In genomic region chr2:196170202-196170680, GRCh38 we compare ENCODE assay signal across 8 cellular contexts. TPM values are rescaled to one million over a fixed set of nuclear protein-coding genes. Genes with fewer than 3 reads are reported as not detected.
DNase-seq lines count a peak whose midpoint lies in the region; ATAC-seq and TF ChIP-seq lines count a peak whose summit lies in the region.

No MANE protein-coding gene starts in this region.

- H3K9me3 ChIP-seq in SJSA1 (replicated peaks) (no peaks in the 10 kb centered on the region), mammary epithelial cell (replicated peaks; ENCODE audit: insufficient read depth, low read length) (no peaks in the 10 kb centered on the region), stomach smooth muscle (ENCODE audit: control insufficient read depth in 2 of 2, low read length in 2 of 2) (no peaks in the 10 kb centered on the region)

- intact Hi-C loops in mammary epithelial cell (cut with micrococcal nuclease), result loop anchor here (1.0 to 10.0 kb wide), 6 partner anchors 27 to 755 kb away; partner anchors contain the start of gene PGAP1

- H3K79me2 ChIP-seq in mammary epithelial cell (ENCODE audit: insufficient read depth, low read length), result peaks cover 58% of the 10 kb centered on the region

- no peak for DNase-seq in BJ (ENCODE audit: low read depth)
- peak in 63 of 76 experiments; percentile 3 to 71 (median 34) for DNase-seq in HUDEP-2 (lab: John Stamatoyannopoulos, UW; ENCODE audit: unreplicated experiment in 76 of 76)
- peak in 1 of 2 experiments; percentile 73 for DNase-seq in SJSA1 (ENCODE audit: low read depth in 1 of 2, low spot score in 2 of 2)
- DNase-seq in mammary epithelial cell, result peak; percentile 45
- peak; percentile 56 for DNase-seq in kidney tubule cell (ENCODE audit: low spot score)
- no peak for DNase-seq in amniotic stem cell (lab: John Stamatoyannopoulos, UW)

- POLR2A ChIA-PET in BJ (lab: Charles Lee), result no interaction called here

- H3K4me1 ChIP-seq in SJSA1 (replicated peaks), result peaks cover 37% of the 10 kb centered on the region
- peaks cover 31% of the 10 kb centered on the region for H3K4me1 ChIP-seq in mammary epithelial cell (ENCODE audit: insufficient read depth, low read length)
- peaks cover 14% of the 10 kb centered on the region for H3K4me1 ChIP-seq in stomach smooth muscle (ENCODE audit: control insufficient read depth, insufficient read depth, low read length)

- in situ Hi-C loops in mammary epithelial cell (cut with MboI; ENCODE audit: low sequenced_read_pairs in 2 of 2), result loop anchor here in 1 of 2 donors (5.0 kb wide), 2 partner anchors 72 to 112 kb away; no protein-coding TSS in a partner anchor

- TSS peak; percentile 37 for BruUV-seq in mammary epithelial cell (replicated peaks; lab: Mats Ljungman, UMichigan)

- H3K4me2 ChIP-seq in mammary epithelial cell (ENCODE audit: insufficient read depth, low read depth, low read length), result peak overlapping the region; percentile 83

- ATAC-seq in GM18907 (IDR thresholded peaks at IDR 0.05; ENCODE audit: unreplicated experiment), result peak; percentile 32

- dilution Hi-C loops in mammary epithelial cell (cut with HindIII; ENCODE audit: low sequenced_read_pairs), result no loop called here

- H3K9ac ChIP-seq in mammary epithelial cell (ENCODE audit: insufficient read depth, low read length) (peak overlapping the region; percentile 96), stomach smooth muscle (ENCODE audit: low read length in 2 of 2) (peak overlapping the region; percentile 58 to 77)

- H3K27ac ChIP-seq in SJSA1 (peak overlapping the region; percentile 76), mammary epithelial cell (ENCODE audit: insufficient read depth, low read depth, low read length) (peak overlapping the region; percentile 88), stomach smooth muscle (ENCODE audit: low read length) (peak overlapping the region; percentile 6)

- H3K27me3 ChIP-seq in BJ (ENCODE audit: control insufficient read depth, insufficient read depth, low read length) (no peaks in the 10 kb centered on the region), SJSA1 (replicated peaks) (no peaks in the 10 kb centered on the region), mammary epithelial cell (ENCODE audit: insufficient read depth, low read length) (no peaks in the 10 kb centered on the region), stomach smooth muscle (ENCODE audit: control insufficient read depth in 1 of 2, insufficient read depth in 2 of 2, low read length in 2 of 2) (no peaks in the 10 kb centered on the region)

- H3K4me3 ChIP-seq in BJ (ENCODE audit: low read depth, low read length), result peak overlapping the region; percentile 92
- H3K4me3 ChIP-seq in SJSA1, result peak overlapping the region; percentile 80
- peak overlapping the region; percentile 80 to 95 (median 90) for H3K4me3 ChIP-seq in mammary epithelial cell (replicated peaks in 1 of 3; ENCODE audit: insufficient read depth in 1 of 3, low read depth in 2 of 3, low read length in 3 of 3)
- peak overlapping the region; percentile 87 to 90 for H3K4me3 ChIP-seq in stomach smooth muscle (ENCODE audit: low read length in 2 of 2)

- peak overlapping the region; percentile 92 for H2AFZ ChIP-seq in mammary epithelial cell (ENCODE audit: low read depth, low read length)

- TF ChIP-seq CTCF in BJ (IDR thresholded peaks at IDR 0.05; ENCODE audit: insufficient read depth, low read depth, low read length), result no peak
- no peak for TF ChIP-seq CTCF in mammary epithelial cell (conservative IDR thresholded peaks at IDR 0.05 in 1 of 2, IDR thresholded peaks at IDR 0.05 in 1 of 2; ENCODE audit: extremely low read depth in 1 of 2, insufficient read depth in 1 of 2, low read depth in 1 of 2, low read length in 2 of 2)

- CTCF ChIA-PET in BJ (lab: Yijun Ruan, JAX) (interaction anchor here (0.8 to 2.5 kb wide), 6 partner anchors 58 to 167 kb away, joined by 3 to 10 read pairs (median 6); no protein-coding TSS in a partner anchor), mammary epithelial cell (lab: Charles Lee; ENCODE audit: low non-redundant PET) (no interaction called here)

- no peaks in the 10 kb centered on the region for H3K36me3 ChIP-seq in BJ (ENCODE audit: control insufficient read depth, insufficient read depth, low read length)
- H3K36me3 ChIP-seq in SJSA1, result peaks cover 11% of the 10 kb centered on the region
- H3K36me3 ChIP-seq in mammary epithelial cell (ENCODE audit: insufficient read depth, low read length), result no peaks in the 10 kb centered on the region
- H3K36me3 ChIP-seq in stomach smooth muscle (ENCODE audit: control insufficient read depth in 2 of 2, insufficient read depth in 2 of 2, low read length in 2 of 2), result no peaks in the 10 kb centered on the region

- no peaks in the 10 kb centered on the region for H4K20me1 ChIP-seq in mammary epithelial cell (ENCODE audit: insufficient read depth, low read length)

- 4% methylated on average over 14 of the region's 14 CpGs for WGBS in mammary epithelial cell (ENCODE audit: low coverage, missing lambda C conversion rate)

RNA-seq across cellular contexts. Expression of gene STK17B, which starts 1.1 kb away (rescaled TPM):
- 6.1 and 15.6 TPM in 2 replicates for polyA plus RNA-seq in BJ (2011; rRNA removed)
- polyA minus RNA-seq in BJ (2011; rRNA and poly(A)+ RNA removed), result 11.3 and 11.6 TPM in 2 replicates
- 41.5 and 52.3 TPM in 2 replicates for total RNA-seq in SJSA1 (2014; rRNA removed; shearing (Covaris generic))
- total RNA-seq in mammary epithelial cell, result 10 to 100 TPM in 1 of 2 donors, 1 to 10 TPM in 1; 5.7 to 11.6 TPM
- polyA plus RNA-seq in mammary epithelial cell, result 4.3 TPM
- 3.7 TPM for polyA minus RNA-seq in mammary epithelial cell

Comparison
In these comparisons a context has a peak if more than half of its experiments do, and no peak if none do; other contexts are left out.
1. DNase-seq: peak in HUDEP-2 (63 of 76), mammary epithelial cell (single experiment) and kidney tubule cell (single experiment); none in BJ (single experiment) and amniotic stem cell (single experiment).
2. H3K27ac ChIP-seq: peak in every context shown above with its lines; median percentile 88 in mammary epithelial cell; 76 in SJSA1; 6 in stomach smooth muscle.
3. Peak in every context shown above with its lines, with median percentiles within 50 percentile points of each other: H3K4me3 ChIP-seq.